Comparison of ENCODE assay signal across 2 cellular contexts in genomic region chr13:109568273-109568900, GRCh38.
A peak's percentile ranks its signal among the peaks of the same experiment; 100 is the strongest.
TF ChIP-seq lines count a peak whose summit lies in the region.

No MANE protein-coding gene starts in this region.

TF ChIP-seq in GM23338, 12 proteins besides CTCF, POLR2A, EP300 and RAD21 (continued from another document):
- TF ChIP-seq CREB1 (CRISPR knock-in tag; IDR thresholded peaks at IDR 0.05; ENCODE audit: low read depth) (no peak), EZH2 (IDR thresholded peaks at IDR 0.05; ENCODE audit: low read depth, unreplicated experiment) (no peak), POLR2AphosphoS5 (IDR thresholded peaks at IDR 0.05; ENCODE audit: low read depth) (no peak), ETS1 (IDR thresholded peaks at IDR 0.05) (no peak), ZNF114 (CRISPR knock-in tag; IDR thresholded peaks at IDR 0.05) (no peak), ZNF331 (CRISPR knock-in tag; IDR thresholded peaks at IDR 0.05; ENCODE audit: low read depth) (no peak)
- TF ChIP-seq, protein P1, sequence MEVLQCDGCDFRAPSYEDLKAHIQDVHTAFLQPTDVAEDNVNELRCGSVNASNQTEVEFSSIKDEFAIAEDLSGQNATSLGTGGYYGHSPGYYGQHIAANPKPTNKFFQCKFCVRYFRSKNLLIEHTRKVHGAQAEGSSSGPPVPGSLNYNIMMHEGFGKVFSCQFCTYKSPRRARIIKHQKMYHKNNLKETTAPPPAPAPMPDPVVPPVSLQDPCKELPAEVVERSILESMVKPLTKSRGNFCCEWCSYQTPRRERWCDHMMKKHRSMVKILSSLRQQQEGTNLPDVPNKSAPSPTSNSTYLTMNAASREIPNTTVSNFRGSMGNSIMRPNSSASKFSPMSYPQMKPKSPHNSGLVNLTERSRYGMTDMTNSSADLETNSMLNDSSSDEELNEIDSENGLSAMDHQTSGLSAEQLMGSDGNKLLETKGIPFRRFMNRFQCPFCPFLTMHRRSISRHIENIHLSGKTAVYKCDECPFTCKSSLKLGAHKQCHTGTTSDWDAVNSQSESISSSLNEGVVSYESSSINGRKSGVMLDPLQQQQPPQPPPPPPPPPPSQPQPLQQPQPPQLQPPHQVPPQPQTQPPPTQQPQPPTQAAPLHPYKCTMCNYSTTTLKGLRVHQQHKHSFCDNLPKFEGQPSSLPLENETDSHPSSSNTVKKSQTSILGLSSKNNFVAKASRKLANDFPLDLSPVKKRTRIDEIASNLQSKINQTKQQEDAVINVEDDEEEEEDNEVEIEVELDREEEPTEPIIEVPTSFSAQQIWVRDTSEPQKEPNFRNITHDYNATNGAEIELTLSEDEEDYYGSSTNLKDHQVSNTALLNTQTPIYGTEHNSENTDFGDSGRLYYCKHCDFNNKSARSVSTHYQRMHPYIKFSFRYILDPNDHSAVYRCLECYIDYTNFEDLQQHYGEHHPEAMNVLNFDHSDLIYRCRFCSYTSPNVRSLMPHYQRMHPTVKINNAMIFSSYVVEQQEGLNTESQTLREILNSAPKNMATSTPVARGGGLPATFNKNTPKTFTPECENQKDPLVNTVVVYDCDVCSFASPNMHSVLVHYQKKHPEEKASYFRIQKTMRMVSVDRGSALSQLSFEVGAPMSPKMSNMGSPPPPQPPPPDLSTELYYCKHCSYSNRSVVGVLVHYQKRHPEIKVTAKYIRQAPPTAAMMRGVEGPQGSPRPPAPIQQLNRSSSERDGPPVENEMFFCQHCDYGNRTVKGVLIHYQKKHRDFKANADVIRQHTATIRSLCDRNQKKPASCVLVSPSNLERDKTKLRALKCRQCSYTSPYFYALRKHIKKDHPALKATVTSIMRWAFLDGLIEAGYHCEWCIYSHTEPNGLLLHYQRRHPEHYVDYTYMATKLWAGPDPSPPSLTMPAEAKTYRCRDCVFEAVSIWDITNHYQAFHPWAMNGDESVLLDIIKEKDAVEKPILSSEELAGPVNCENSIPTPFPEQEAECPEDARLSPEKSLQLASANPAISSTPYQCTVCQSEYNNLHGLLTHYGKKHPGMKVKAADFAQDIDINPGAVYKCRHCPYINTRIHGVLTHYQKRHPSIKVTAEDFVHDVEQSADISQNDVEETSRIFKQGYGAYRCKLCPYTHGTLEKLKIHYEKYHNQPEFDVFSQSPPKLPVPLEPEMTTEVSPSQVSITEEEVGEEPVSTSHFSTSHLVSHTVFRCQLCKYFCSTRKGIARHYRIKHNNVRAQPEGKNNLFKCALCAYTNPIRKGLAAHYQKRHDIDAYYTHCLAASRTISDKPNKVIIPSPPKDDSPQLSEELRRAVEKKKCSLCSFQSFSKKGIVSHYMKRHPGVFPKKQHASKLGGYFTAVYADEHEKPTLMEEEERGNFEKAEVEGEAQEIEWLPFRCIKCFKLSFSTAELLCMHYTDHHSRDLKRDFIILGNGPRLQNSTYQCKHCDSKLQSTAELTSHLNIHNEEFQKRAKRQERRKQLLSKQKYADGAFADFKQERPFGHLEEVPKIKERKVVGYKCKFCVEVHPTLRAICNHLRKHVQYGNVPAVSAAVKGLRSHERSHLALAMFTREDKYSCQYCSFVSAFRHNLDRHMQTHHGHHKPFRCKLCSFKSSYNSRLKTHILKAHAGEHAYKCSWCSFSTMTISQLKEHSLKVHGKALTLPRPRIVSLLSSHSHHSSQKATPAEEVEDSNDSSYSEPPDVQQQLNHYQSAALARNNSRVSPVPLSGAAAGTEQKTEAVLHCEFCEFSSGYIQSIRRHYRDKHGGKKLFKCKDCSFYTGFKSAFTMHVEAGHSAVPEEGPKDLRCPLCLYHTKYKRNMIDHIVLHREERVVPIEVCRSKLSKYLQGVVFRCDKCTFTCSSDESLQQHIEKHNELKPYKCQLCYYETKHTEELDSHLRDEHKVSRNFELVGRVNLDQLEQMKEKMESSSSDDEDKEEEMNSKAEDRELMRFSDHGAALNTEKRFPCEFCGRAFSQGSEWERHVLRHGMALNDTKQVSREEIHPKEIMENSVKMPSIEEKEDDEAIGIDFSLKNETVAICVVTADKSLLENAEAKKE (CRISPR knock-in tag; IDR thresholded peaks at IDR 0.05) = no peak
- TF ChIP-seq, protein P2, sequence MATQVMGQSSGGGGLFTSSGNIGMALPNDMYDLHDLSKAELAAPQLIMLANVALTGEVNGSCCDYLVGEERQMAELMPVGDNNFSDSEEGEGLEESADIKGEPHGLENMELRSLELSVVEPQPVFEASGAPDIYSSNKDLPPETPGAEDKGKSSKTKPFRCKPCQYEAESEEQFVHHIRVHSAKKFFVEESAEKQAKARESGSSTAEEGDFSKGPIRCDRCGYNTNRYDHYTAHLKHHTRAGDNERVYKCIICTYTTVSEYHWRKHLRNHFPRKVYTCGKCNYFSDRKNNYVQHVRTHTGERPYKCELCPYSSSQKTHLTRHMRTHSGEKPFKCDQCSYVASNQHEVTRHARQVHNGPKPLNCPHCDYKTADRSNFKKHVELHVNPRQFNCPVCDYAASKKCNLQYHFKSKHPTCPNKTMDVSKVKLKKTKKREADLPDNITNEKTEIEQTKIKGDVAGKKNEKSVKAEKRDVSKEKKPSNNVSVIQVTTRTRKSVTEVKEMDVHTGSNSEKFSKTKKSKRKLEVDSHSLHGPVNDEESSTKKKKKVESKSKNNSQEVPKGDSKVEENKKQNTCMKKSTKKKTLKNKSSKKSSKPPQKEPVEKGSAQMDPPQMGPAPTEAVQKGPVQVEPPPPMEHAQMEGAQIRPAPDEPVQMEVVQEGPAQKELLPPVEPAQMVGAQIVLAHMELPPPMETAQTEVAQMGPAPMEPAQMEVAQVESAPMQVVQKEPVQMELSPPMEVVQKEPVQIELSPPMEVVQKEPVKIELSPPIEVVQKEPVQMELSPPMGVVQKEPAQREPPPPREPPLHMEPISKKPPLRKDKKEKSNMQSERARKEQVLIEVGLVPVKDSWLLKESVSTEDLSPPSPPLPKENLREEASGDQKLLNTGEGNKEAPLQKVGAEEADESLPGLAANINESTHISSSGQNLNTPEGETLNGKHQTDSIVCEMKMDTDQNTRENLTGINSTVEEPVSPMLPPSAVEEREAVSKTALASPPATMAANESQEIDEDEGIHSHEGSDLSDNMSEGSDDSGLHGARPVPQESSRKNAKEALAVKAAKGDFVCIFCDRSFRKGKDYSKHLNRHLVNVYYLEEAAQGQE (IDR thresholded peaks at IDR 0.05; ENCODE audit: unreplicated experiment) = no peak

TF ChIP-seq in HepG2, 621 proteins besides CTCF, POLR2A, EP300 and RAD21 (continued from another document and continues in another):
- TF ChIP-seq, protein P3, sequence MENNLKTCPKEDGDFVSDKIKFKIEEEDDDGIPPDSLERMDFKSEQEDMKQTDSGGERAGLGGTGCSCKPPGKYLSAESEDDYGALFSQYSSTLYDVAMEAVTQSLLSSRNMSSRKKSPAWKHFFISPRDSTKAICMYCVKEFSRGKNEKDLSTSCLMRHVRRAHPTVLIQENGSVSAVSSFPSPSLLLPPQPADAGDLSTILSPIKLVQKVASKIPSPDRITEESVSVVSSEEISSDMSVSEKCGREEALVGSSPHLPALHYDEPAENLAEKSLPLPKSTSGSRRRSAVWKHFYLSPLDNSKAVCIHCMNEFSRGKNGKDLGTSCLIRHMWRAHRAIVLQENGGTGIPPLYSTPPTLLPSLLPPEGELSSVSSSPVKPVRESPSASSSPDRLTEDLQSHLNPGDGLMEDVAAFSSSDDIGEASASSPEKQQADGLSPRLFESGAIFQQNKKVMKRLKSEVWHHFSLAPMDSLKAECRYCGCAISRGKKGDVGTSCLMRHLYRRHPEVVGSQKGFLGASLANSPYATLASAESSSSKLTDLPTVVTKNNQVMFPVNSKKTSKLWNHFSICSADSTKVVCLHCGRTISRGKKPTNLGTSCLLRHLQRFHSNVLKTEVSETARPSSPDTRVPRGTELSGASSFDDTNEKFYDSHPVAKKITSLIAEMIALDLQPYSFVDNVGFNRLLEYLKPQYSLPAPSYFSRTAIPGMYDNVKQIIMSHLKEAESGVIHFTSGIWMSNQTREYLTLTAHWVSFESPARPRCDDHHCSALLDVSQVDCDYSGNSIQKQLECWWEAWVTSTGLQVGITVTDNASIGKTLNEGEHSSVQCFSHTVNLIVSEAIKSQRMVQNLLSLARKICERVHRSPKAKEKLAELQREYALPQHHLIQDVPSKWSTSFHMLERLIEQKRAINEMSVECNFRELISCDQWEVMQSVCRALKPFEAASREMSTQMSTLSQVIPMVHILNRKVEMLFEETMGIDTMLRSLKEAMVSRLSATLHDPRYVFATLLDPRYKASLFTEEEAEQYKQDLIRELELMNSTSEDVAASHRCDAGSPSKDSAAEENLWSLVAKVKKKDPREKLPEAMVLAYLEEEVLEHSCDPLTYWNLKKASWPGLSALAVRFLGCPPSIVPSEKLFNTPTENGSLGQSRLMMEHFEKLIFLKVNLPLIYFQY (CRISPR knock-in tag; IDR thresholded peaks at IDR 0.05; ENCODE audit: borderline replicate concordance) = no peak
- peak; percentile 47; the same call in 1 of the 2 replicates for TF ChIP-seq FOXA3 (CRISPR knock-in tag; IDR thresholded peaks at IDR 0.05)
- TF ChIP-seq MAFK (conservative IDR thresholded peaks at IDR 0.05 in 1 of 2, IDR thresholded peaks at IDR 0.05 in 1 of 2; ENCODE audit: low read length in 2 of 2) = peak; percentile 11 to 26; a peak in 2 of 4 replicates
- no peak for TF ChIP-seq GTF3A (CRISPR knock-in tag; conservative IDR thresholded peaks at IDR 0.05)
- TF ChIP-seq SIX1 (CRISPR knock-in tag; IDR thresholded peaks at IDR 0.05; ENCODE audit: borderline replicate concordance) = no peak
- no peak for TF ChIP-seq HIVEP1 (CRISPR knock-in tag; IDR thresholded peaks at IDR 0.05)
- TF ChIP-seq ZNF337 (CRISPR knock-in tag; IDR thresholded peaks at IDR 0.05; ENCODE audit: borderline replicate concordance, low read depth) = no peak
- peak; percentile 53 for TF ChIP-seq HNF4A (CRISPR knock-in tag; IDR thresholded peaks at IDR 0.05)
- TF ChIP-seq MAFF (IDR thresholded peaks at IDR 0.05; ENCODE audit: low read depth, low read length) = peak; percentile 45; the same call in 1 of the 2 replicates
- TF ChIP-seq BHLHE40 (IDR thresholded peaks at IDR 0.05; ENCODE audit: low read length) = no peak
- no peak for TF ChIP-seq FOXK2 (IDR thresholded peaks at IDR 0.05)
- TF ChIP-seq ARNTL (CRISPR knock-in tag; IDR thresholded peaks at IDR 0.05) = no peak
- TF ChIP-seq, protein P4, sequence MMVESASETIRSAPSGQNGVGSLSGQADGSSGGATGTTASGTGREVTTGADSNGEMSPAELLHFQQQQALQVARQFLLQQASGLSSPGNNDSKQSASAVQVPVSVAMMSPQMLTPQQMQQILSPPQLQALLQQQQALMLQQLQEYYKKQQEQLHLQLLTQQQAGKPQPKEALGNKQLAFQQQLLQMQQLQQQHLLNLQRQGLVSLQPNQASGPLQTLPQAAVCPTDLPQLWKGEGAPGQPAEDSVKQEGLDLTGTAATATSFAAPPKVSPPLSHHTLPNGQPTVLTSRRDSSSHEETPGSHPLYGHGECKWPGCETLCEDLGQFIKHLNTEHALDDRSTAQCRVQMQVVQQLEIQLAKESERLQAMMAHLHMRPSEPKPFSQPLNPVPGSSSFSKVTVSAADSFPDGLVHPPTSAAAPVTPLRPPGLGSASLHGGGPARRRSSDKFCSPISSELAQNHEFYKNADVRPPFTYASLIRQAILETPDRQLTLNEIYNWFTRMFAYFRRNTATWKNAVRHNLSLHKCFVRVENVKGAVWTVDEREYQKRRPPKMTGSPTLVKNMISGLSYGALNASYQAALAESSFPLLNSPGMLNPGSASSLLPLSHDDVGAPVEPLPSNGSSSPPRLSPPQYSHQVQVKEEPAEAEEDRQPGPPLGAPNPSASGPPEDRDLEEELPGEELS (CRISPR knock-in tag; IDR thresholded peaks at IDR 0.05) = peak; percentile 34
- TF ChIP-seq, protein P5, sequence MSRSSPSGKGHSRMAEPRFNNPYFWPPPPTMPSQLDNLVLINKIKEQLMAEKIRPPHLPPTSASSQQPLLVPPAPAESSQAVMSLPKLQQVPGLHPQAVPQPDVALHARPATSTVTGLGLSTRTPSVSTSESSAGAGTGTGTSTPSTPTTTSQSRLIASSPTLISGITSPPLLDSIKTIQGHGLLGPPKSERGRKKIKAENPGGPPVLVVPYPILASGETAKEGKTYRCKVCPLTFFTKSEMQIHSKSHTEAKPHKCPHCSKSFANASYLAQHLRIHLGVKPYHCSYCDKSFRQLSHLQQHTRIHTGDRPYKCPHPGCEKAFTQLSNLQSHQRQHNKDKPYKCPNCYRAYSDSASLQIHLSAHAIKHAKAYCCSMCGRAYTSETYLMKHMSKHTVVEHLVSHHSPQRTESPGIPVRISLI (CRISPR knock-in tag; IDR thresholded peaks at IDR 0.05; ENCODE audit: borderline replicate concordance) = no peak
- 0 out of 2 replicates have a peak, but pooled peaks have one; percentile 30 for TF ChIP-seq SOX5 (CRISPR knock-in tag; IDR thresholded peaks at IDR 0.05; ENCODE audit: borderline replicate concordance)
- TF ChIP-seq RARG (CRISPR knock-in tag; IDR thresholded peaks at IDR 0.05; ENCODE audit: low read depth) = no peak
- TF ChIP-seq ZNF704 (CRISPR knock-in tag; IDR thresholded peaks at IDR 0.05; ENCODE audit: borderline replicate concordance) = no peak
- TF ChIP-seq ZNF652 (CRISPR knock-in tag; IDR thresholded peaks at IDR 0.05; ENCODE audit: borderline replicate concordance, low read depth) = peak; percentile 71; the same call in 1 of the 2 replicates
- TF ChIP-seq, protein P6, sequence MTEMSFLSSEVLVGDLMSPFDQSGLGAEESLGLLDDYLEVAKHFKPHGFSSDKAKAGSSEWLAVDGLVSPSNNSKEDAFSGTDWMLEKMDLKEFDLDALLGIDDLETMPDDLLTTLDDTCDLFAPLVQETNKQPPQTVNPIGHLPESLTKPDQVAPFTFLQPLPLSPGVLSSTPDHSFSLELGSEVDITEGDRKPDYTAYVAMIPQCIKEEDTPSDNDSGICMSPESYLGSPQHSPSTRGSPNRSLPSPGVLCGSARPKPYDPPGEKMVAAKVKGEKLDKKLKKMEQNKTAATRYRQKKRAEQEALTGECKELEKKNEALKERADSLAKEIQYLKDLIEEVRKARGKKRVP (CRISPR knock-in tag; IDR thresholded peaks at IDR 0.05) = no peak; a peak in 1 of 4 replicates
- peak; percentile 41; the same call in 1 of the 2 replicates for TF ChIP-seq FOXK1 (CRISPR knock-in tag; IDR thresholded peaks at IDR 0.05; ENCODE audit: borderline replicate concordance, low read depth)
- TF ChIP-seq RARA (CRISPR knock-in tag; IDR thresholded peaks at IDR 0.05) = 0 out of 2 replicates have a peak, but pooled peaks have one; percentile 21
- peak; percentile 42; the same call in 1 of the 2 replicates for TF ChIP-seq NFIC (IDR thresholded peaks at IDR 0.05; ENCODE audit: low read length)
- TF ChIP-seq PTBP1 (IDR thresholded peaks at IDR 0.05; ENCODE audit: low read depth, low read length, poor library complexity, severe bottlenecking) = no peak
- 0 out of 2 replicates have a peak, but pooled peaks have one; percentile 35 for TF ChIP-seq BCL6 (CRISPR knock-in tag; IDR thresholded peaks at IDR 0.05)
